23 cellular contexts compared by ENCODE assay signal in the genomic region with DNA sequence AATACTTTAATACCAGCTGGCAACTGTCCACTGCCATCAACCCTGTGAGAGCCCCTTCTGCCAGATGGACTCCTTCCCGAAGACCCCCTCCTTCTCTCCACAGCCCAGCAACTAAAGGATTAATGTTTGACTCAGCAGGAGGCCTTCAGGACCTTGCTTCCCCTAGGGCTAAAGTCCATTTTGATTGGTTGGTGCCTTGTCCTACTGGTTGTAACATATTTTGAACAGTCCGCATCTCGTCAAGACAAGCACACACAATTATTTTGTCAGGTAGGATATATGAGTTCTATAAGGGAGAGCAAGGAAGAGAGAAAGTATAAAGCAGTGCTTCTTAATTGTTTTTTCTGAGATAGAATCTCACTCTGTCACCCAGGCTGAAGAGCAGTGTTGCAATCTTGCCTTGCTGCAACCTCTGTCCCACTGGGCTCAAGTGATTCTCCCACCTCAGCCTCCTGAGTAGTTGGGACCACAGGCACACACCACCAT. TPM values are rescaled to one million over a fixed set of nuclear protein-coding genes. Genes with fewer than 3 reads are reported as not detected.
DNase-seq lines count a peak whose midpoint lies in the region; ATAC-seq and TF ChIP-seq lines count a peak whose summit lies in the region.
"Had no signal": no experiment of that assay in that cellular context is flagged by ENCODE, and none has a peak within 500 bp of the region (broad histone marks: within the 10 kb centered on the region; RNA-seq: fewer than 3 reads in every experiment).

No MANE protein-coding gene starts in this region.

- H3K27ac Mint-ChIP-seq in type B pancreatic cell = peak overlapping the region; percentile 57
- H3K27ac Mint-ChIP-seq: activated naive CD8-positive, alpha-beta T cell; activated T-helper 1 cell treated with anti-CD3 and anti-CD28 coated beads, Interleukin-12 subunit alpha, Interleukin-12 subunit beta, Interleukin-2, Interleukin-4 antibody, amounts not matched to agents 30 ng/mL and 10 ng/mL and 1 ng/mL, durations not matched to agents 14 hours and 24 hours and 36 hours; endodermal cell had no signal

- DNase-seq in NCI-H2171 treated with DMSO at 0.1 percent for 48 hours (lab: John Stamatoyannopoulos, UW) (peak; percentile 47), NCI-H2171 (lab: John Stamatoyannopoulos, UW) (no peak), NCI-H82 (lab: John Stamatoyannopoulos, UW) (peak; percentile 96), left kidney (ENCODE audit: low read depth, low spot score) (peak; percentile 87), type B pancreatic cell (ENCODE audit: extremely low spot score, unreplicated experiment) (no peak)
- DNase-seq: activated CD4-positive, alpha-beta T cell treated with anti-CD3 and anti-CD28 coated beads for 1 hour; body of pancreas; colonic mucosa; endodermal cell; GF-D8; heart left ventricle; KBM-7; naive thymus-derived CD4-positive, alpha-beta T cell; NK-92 treated with Interleukin-12 subunit alpha and Interleukin-12 subunit beta, amount 100 ng/mL, for 24 hours; posterior cingulate gyrus; SK-N-SH; stimulated activated CD4-positive, alpha-beta T cell treated with anti-CD3 and anti-CD28 coated beads, Interleukin-4, amount 100 ng/mL, for 24 hours; upper lobe of right lung had no signal

- no peak for ATAC-seq in GM18517 (IDR thresholded peaks at IDR 0.05; ENCODE audit: unreplicated experiment)
- no peak for ATAC-seq in HG03108 (IDR thresholded peaks at IDR 0.05; ENCODE audit: unreplicated experiment)
- no peak for ATAC-seq in GM21515 (IDR thresholded peaks at IDR 0.05; ENCODE audit: unreplicated experiment)
- ATAC-seq: body of pancreas; heart left ventricle; naive thymus-derived CD4-positive, alpha-beta T cell; upper lobe of right lung had no signal

- H3K27me3 Mint-ChIP-seq in type B pancreatic cell = no peaks in the 10 kb centered on the region
- H3K27me3 Mint-ChIP-seq: activated naive CD8-positive, alpha-beta T cell had no signal

- peak overlapping the region; percentile 15 for H3K4me3 Mint-ChIP-seq in type B pancreatic cell
- H3K4me3 Mint-ChIP-seq: activated naive CD8-positive, alpha-beta T cell; activated T-helper 1 cell treated with anti-CD3 and anti-CD28 coated beads, Interleukin-12 subunit alpha, Interleukin-12 subunit beta, Interleukin-2, Interleukin-4 antibody, amounts not matched to agents 30 ng/mL and 10 ng/mL and 1 ng/mL, durations not matched to agents 14 hours and 24 hours and 36 hours; endodermal cell; naive thymus-derived CD4-positive, alpha-beta T cell had no signal

- TF ChIP-seq CTCF in type B pancreatic cell (conservative IDR thresholded peaks at IDR 0.05) = no peak

- peaks cover 39% of the 10 kb centered on the region for H3K4me1 Mint-ChIP-seq in type B pancreatic cell (ENCODE audit: unreplicated experiment)
- H3K4me1 Mint-ChIP-seq: naive thymus-derived CD4-positive, alpha-beta T cell had no signal

- H3K36me3 Mint-ChIP-seq in type B pancreatic cell = no peaks in the 10 kb centered on the region
- H3K36me3 Mint-ChIP-seq: naive thymus-derived CD4-positive, alpha-beta T cell had no signal

- no peaks in the 10 kb centered on the region for H3K9me3 Mint-ChIP-seq in type B pancreatic cell
- H3K9me3 Mint-ChIP-seq: activated T-helper 1 cell treated with anti-CD3 and anti-CD28 coated beads, Interleukin-12 subunit alpha, Interleukin-12 subunit beta, Interleukin-2, Interleukin-4 antibody, amounts not matched to agents 30 ng/mL and 10 ng/mL and 1 ng/mL, durations not matched to agents 14 hours and 24 hours and 36 hours; endodermal cell; naive thymus-derived CD4-positive, alpha-beta T cell had no signal

RNA-seq across cellular contexts. Expression of a gene that starts 18.6 kb away (rescaled TPM):
- 5.6 and 6.9 TPM in 2 replicates for total RNA-seq in type B pancreatic cell (ENCODE audit: low replicate concordance)
- total RNA-seq: activated T-helper 1 cell treated with anti-CD3 and anti-CD28 coated beads, Interleukin-12 subunit alpha, Interleukin-12 subunit beta, Interleukin-2, Interleukin-4 antibody, amounts not matched to agents 30 ng/mL and 10 ng/mL and 1 ng/mL, durations not matched to agents 14 hours and 24 hours and 36 hours; naive thymus-derived CD4-positive, alpha-beta T cell had no signal

RNA-seq across cellular contexts. Expression of a gene that starts 26.5 kb away (rescaled TPM):
- total RNA-seq in type B pancreatic cell (ENCODE audit: low replicate concordance) = 23.5 and 24.9 TPM in 2 replicates

RNA-seq across cellular contexts. Expression of a gene that starts 58.8 kb away (rescaled TPM):
- total RNA-seq in type B pancreatic cell (ENCODE audit: low replicate concordance) = 2.9 and 4.5 TPM in 2 replicates
- total RNA-seq: activated T-helper 1 cell treated with anti-CD3 and anti-CD28 coated beads, Interleukin-12 subunit alpha, Interleukin-12 subunit beta, Interleukin-2, Interleukin-4 antibody, amounts not matched to agents 30 ng/mL and 10 ng/mL and 1 ng/mL, durations not matched to agents 14 hours and 24 hours and 36 hours; endodermal cell; naive thymus-derived CD4-positive, alpha-beta T cell had no signal

Comparison
In these comparisons a context has a peak if more than half of its experiments do, and no peak if none do; other contexts are left out.
1. DNase-seq: peak in NCI-H2171 treated with DMSO at 0.1 percent for 48 hours (single experiment), NCI-H82 (single experiment) and left kidney (single experiment); none in NCI-H2171 (single experiment) and type B pancreatic cell (single experiment).